8 cellular contexts compared by ENCODE assay signal in the genomic region with DNA sequence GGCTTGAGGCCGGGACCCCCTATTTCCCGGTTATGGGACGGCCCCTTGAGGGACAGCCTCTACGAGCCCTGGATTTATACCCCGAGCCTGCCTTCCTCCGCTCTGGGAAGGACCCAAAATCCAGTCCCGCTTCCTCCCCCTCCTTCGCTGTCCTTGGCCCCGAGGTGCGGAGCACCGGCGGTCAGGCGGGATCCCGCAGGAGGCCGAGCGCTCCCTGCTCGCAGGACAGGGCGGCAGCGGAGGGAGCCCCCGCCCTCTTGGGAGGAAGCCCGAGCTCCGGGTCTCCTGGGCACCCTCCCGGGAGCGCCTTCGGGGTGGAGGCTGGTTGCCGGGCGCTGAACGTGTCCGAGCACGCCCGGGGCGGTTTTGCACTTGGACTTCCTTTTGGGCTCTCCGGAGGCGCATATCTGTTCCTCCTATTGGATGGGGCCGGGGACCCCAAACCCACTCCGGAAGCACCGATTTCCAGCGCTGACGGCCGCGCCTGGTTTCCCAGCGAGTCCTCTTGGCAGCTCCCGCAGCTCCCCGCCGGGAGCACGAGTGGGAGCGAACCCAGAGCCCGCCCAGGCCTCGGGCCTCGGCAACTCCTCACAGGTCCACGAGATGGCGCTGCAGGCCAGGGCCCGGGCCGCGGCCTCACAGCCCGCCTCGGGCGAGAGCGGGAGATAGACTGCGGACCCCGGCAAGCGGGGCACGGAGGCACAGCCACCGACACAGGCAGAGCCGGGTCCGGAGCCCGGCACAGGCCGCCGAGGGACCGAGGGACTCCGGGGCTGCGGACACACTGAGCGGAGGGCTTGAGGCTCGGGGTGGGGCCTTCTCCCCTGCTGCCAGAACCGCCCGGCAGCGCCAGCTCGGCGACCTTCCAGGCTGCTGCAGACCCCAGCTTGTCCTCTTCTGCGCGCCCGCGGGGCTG. TPM values are rescaled to one million over a fixed set of nuclear protein-coding genes. Genes with fewer than 3 reads are reported as not detected.
DNase-seq lines count a peak whose midpoint lies in the region; ATAC-seq and TF ChIP-seq lines count a peak whose summit lies in the region.

No MANE protein-coding gene starts in this region.

- H3K9me3 ChIP-seq in NT2/D1 (ENCODE audit: insufficient read depth, low read length) (peaks cover 39% of the 10 kb centered on the region; the same call in 1 of the 2 replicates), muscle layer of colon (ENCODE audit: low read length) (no peaks in the 10 kb centered on the region)

- no peak overlapping the region for H3K27ac ChIP-seq in HL-60 (replicated peaks)
- H3K27ac ChIP-seq in muscle layer of colon (ENCODE audit: low read depth, low read length): peak overlapping the region; percentile 67

- H3K4me1 ChIP-seq in NT2/D1 (ENCODE audit: insufficient read depth, insufficient read length) (peaks cover 11% of the 10 kb centered on the region), muscle layer of colon (ENCODE audit: insufficient read depth, low read length) (peaks cover 18% of the 10 kb centered on the region)

- H3K4me3 ChIP-seq in HL-60 (replicated peaks; ENCODE audit: insufficient read depth, low read length): peak overlapping the region; percentile 48
- peak overlapping the region; percentile 73 for H3K4me3 ChIP-seq in NT2/D1 (ENCODE audit: insufficient read length, low read depth)
- peak overlapping the region; percentile 55 to 66 for H3K4me3 ChIP-seq in muscle layer of colon (ENCODE audit: low read depth in 1 of 2, low read length in 2 of 2)

- TF ChIP-seq CTCF in HL-60 (IDR thresholded peaks at IDR 0.05; ENCODE audit: insufficient read depth, low read length): peak; percentile 76

- H3K27me3 ChIP-seq in HL-60 (ENCODE audit: insufficient read depth, poor library complexity, severe bottlenecking) (peaks cover 50% of the 10 kb centered on the region), NT2/D1 (ENCODE audit: insufficient read depth, insufficient read length) (peaks cover 47% of the 10 kb centered on the region), muscle layer of colon (ENCODE audit: control insufficient read depth in 1 of 2, insufficient read depth in 2 of 2, low read length in 2 of 2) (peaks cover 22 to 62% of the 10 kb centered on the region in 2 donors)

- H3K36me3 ChIP-seq in NT2/D1 (ENCODE audit: insufficient read depth, insufficient read length, low read length) (no peaks in the 10 kb centered on the region), muscle layer of colon (ENCODE audit: insufficient read depth, low read length) (no peaks in the 10 kb centered on the region)

- peak overlapping the region; percentile 88 for H3K9ac ChIP-seq in NT2/D1 (ENCODE audit: insufficient read length, low read depth)
- peak overlapping the region; percentile 21 for H3K9ac ChIP-seq in muscle layer of colon (ENCODE audit: low read length)

- DNase-seq in CD1c-positive myeloid dendritic cell (ENCODE audit: extremely low spot score) (peak; percentile 89), HL-60 (ENCODE audit: low read depth in 1 of 2, low spot score in 1 of 2) (peak in 1 of 2 experiments; percentile 55), NT2/D1 (ENCODE audit: low read depth, low spot score) (no peak)
- DNase-seq in activated T-cell treated with anti-CD3 and anti-CD28 coated beads, Interleukin-2, amount 50 U/mL, for 1 hour: peak; percentile 87
- peak; percentile 46 for DNase-seq in stimulated activated CD8-positive, alpha-beta memory T cell treated with anti-CD3 and anti-CD28 coated beads, Interleukin-7, amount 100 ng/mL, for 24 hours (ENCODE audit: low read depth)

- ATAC-seq in GM19455 (IDR thresholded peaks at IDR 0.05; ENCODE audit: unreplicated experiment): peak; percentile 71
- ATAC-seq in esophagus mucosa: peak; percentile 76

RNA-seq across cellular contexts. Expression of a gene that starts 12.6 kb away (rescaled TPM):
- 1.6 TPM for total RNA-seq in esophagus mucosa

RNA-seq across cellular contexts. Expression of a gene that starts 40.0 kb away (rescaled TPM):
- not detected for total RNA-seq in esophagus mucosa
